Comparison of ENCODE assay signal across 21 cellular contexts in the genomic region with DNA sequence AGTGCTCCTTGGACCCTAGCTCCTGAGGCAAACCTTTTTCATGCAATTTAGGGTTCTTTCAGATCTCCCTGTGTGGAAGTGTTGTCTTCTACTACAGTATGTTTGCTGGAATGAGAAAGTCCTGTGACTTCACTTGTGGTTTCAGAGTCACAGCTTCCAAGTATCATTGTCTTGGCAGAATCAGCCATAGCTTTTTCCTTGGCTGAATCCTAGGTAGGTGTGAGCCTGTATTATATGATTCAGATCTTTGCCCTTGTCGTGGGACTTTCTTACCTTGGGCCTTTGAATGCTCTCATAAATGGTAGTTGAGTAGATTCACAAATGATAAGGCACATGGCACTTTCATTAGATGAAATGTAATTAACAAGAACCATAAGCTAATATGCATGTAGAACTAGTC. TPM values are rescaled to one million over a fixed set of nuclear protein-coding genes. Genes with fewer than 3 reads are reported as not detected.
A peak's percentile ranks its signal among the peaks of the same experiment; 100 is the strongest.
DNase-seq lines count a peak whose midpoint lies in the region; ATAC-seq and TF ChIP-seq lines count a peak whose summit lies in the region.
"Had no signal": no experiment of that assay in that cellular context is flagged by ENCODE, and none has a peak within 500 bp of the region (broad histone marks: within the 10 kb centered on the region; RNA-seq: fewer than 3 reads in every experiment).

No MANE protein-coding gene starts in this region.

- no peak overlapping the region for H3K27ac ChIP-seq in mesenchymal stem cell (ENCODE audit: low read length, poor library complexity, severe bottlenecking)
- H3K27ac ChIP-seq in upper lobe of right lung = peak overlapping the region; percentile 79
- H3K27ac ChIP-seq: C4-2B, KMS-11, PC-9 had no signal

- H3K4me1 ChIP-seq in mesenchymal stem cell (ENCODE audit: control insufficient read depth, insufficient read depth, low read depth, low read length) (no peaks in the 10 kb centered on the region), upper lobe of right lung (peaks cover 36% of the 10 kb centered on the region)

- H3K36me3 ChIP-seq in mesenchymal stem cell (ENCODE audit: control insufficient read depth in 1 of 2, insufficient read depth in 2 of 2, low read depth in 1 of 2, low read length in 2 of 2) (no peaks in the 10 kb centered on the region), upper lobe of right lung (no peaks in the 10 kb centered on the region)

- peak overlapping the region; percentile 37 for H3K9ac ChIP-seq in mesenchymal stem cell (ENCODE audit: low read length)
- H3K9ac ChIP-seq: KMS-11 had no signal

- intact Hi-C loops in upper lobe of right lung (cut with DNase I) = no loop called here

- no peak overlapping the region for H2AK5ac ChIP-seq in mesenchymal stem cell (ENCODE audit: low read length, severe bottlenecking)

- H3K27me3 ChIP-seq in mesenchymal stem cell (ENCODE audit: control insufficient read depth in 1 of 2, insufficient read depth in 1 of 2, low read length in 2 of 2) = no peaks in the 10 kb centered on the region
- no peaks in the 10 kb centered on the region for H3K27me3 ChIP-seq in upper lobe of right lung

- no peak overlapping the region for H3K4me3 ChIP-seq in fibroblast of mammary gland (ENCODE audit: control insufficient read depth, low read depth, low read length)
- H3K4me3 ChIP-seq in mesenchymal stem cell (ENCODE audit: insufficient read depth in 1 of 2, low read depth in 1 of 2, low read length in 2 of 2) = no peak overlapping the region
- H3K4me3 ChIP-seq in upper lobe of right lung = no peak overlapping the region
- H3K4me3 ChIP-seq: PC-9 had no signal

- ATAC-seq in upper lobe of right lung (no peak), HG02678 (IDR thresholded peaks at IDR 0.05; ENCODE audit: unreplicated experiment) (no peak), esophagus mucosa (no peak)

- peak overlapping the region; percentile 8 for H3K27ac Mint-ChIP-seq in activated naive CD4-positive, alpha-beta T cell treated with anti-CD3 and anti-CD28 coated beads, Interleukin-2, amount 50 U/mL, for 24 hours
- H3K27ac Mint-ChIP-seq: activated CD4-positive, alpha-beta T cell treated with anti-CD3 and anti-CD28 coated beads, Interleukin-2, amount 10 ng/mL, durations not matched to agents 7 days and 5 days; type B pancreatic cell had no signal

- H3K4me2 ChIP-seq in mesenchymal stem cell (ENCODE audit: low read length, poor library complexity, severe bottlenecking) = no peak overlapping the region
- H3K4me2 ChIP-seq: KMS-11, PC-9 had no signal

- no peak overlapping the region for H2BK120ac ChIP-seq in mesenchymal stem cell (ENCODE audit: low read depth, low read length)

- no peak overlapping the region for H2BK15ac ChIP-seq in mesenchymal stem cell (ENCODE audit: low read depth, poor library complexity, severe bottlenecking)

- no peak overlapping the region for H4K8ac ChIP-seq in mesenchymal stem cell (ENCODE audit: low read length)

- H4K91ac ChIP-seq in mesenchymal stem cell (ENCODE audit: low read length) = no peak overlapping the region

- H3K4me1 Mint-ChIP-seq in activated naive CD4-positive, alpha-beta T cell treated with anti-CD3 and anti-CD28 coated beads, Interleukin-2, amount 50 U/mL, for 24 hours = peaks cover 50% of the 10 kb centered on the region

- no peak overlapping the region for H3K14ac ChIP-seq in mesenchymal stem cell (ENCODE audit: low read length in 2 of 2)

- no peak overlapping the region for H2AFZ ChIP-seq in mesenchymal stem cell (ENCODE audit: low read depth, low read length)
- H2AFZ ChIP-seq: PC-9 had no signal

- no peaks in the 10 kb centered on the region for H3K9me3 ChIP-seq in mesenchymal stem cell (ENCODE audit: control insufficient read depth, low read length)
- no peaks in the 10 kb centered on the region for H3K9me3 ChIP-seq in upper lobe of right lung

- H3K9me3 Mint-ChIP-seq in activated naive CD4-positive, alpha-beta T cell treated with anti-CD3 and anti-CD28 coated beads, Interleukin-2, amount 50 U/mL, for 24 hours = no peaks in the 10 kb centered on the region
- H3K9me3 Mint-ChIP-seq: activated CD4-positive, alpha-beta T cell treated with anti-CD3 and anti-CD28 coated beads, Interleukin-2, amount 10 ng/mL, durations not matched to agents 7 days and 5 days; activated T-cell treated with anti-CD3 and anti-CD28 coated beads, Interleukin-2, amount 50 U/mL, for 4 hours; type B pancreatic cell had no signal

- no peak overlapping the region for H3K4ac ChIP-seq in mesenchymal stem cell (ENCODE audit: low read depth in 1 of 2, low read length in 2 of 2)

- H3K23ac ChIP-seq in mesenchymal stem cell (ENCODE audit: low read length in 2 of 2) = no peak overlapping the region

- no peaks in the 10 kb centered on the region for H3K27me3 Mint-ChIP-seq in activated naive CD4-positive, alpha-beta T cell treated with anti-CD3 and anti-CD28 coated beads, Interleukin-2, amount 50 U/mL, for 24 hours
- H3K27me3 Mint-ChIP-seq: activated CD4-positive, alpha-beta T cell treated with anti-CD3 and anti-CD28 coated beads, Interleukin-2, amount 10 ng/mL, durations not matched to agents 7 days and 5 days; activated naive CD8-positive, alpha-beta T cell; type B pancreatic cell had no signal

- no peak overlapping the region for H2BK12ac ChIP-seq in mesenchymal stem cell (ENCODE audit: low read length in 2 of 2)

- no peak overlapping the region for H2BK5ac ChIP-seq in mesenchymal stem cell (ENCODE audit: low read depth, low read length, poor library complexity, severe bottlenecking)

- TF ChIP-seq CTCF in fibroblast of mammary gland (conservative IDR thresholded peaks at IDR 0.05; ENCODE audit: control insufficient read depth, insufficient read depth, low read depth, low read length) = no peak
- TF ChIP-seq CTCF in upper lobe of right lung (IDR thresholded peaks at IDR 0.05) = no peak

- H3K18ac ChIP-seq in mesenchymal stem cell (ENCODE audit: low read depth in 1 of 2, low read length in 2 of 2) = no peak overlapping the region

- no peak overlapping the region for H3K4me3 Mint-ChIP-seq in activated naive CD4-positive, alpha-beta T cell treated with anti-CD3 and anti-CD28 coated beads, Interleukin-2, amount 50 U/mL, for 24 hours
- H3K4me3 Mint-ChIP-seq: activated CD4-positive, alpha-beta T cell treated with anti-CD3 and anti-CD28 coated beads, Interleukin-2, amount 10 ng/mL, durations not matched to agents 7 days and 5 days; activated naive CD8-positive, alpha-beta T cell; activated T-cell treated with anti-CD3 and anti-CD28 coated beads, Interleukin-2, amount 50 U/mL, for 4 hours; type B pancreatic cell had no signal

- H3K79me1 ChIP-seq in mesenchymal stem cell (replicated peaks; ENCODE audit: low read length, poor library complexity, severe bottlenecking) = peaks cover 39% of the 10 kb centered on the region

- peaks cover 2% of the 10 kb centered on the region for H3K36me3 Mint-ChIP-seq in activated naive CD4-positive, alpha-beta T cell treated with anti-CD3 and anti-CD28 coated beads, Interleukin-2, amount 50 U/mL, for 24 hours
- H3K36me3 Mint-ChIP-seq: type B pancreatic cell had no signal

- WGBS in mesenchymal stem cell = no CpG with 5 or more reads among the region's 1 CpG

- DNase-seq in activated naive CD4-positive, alpha-beta T cell treated with Interleukin-2 at 50 U/mL for 16 hours = no peak
- peak; percentile 56 for DNase-seq in fibroblast of mammary gland (ENCODE audit: low read depth)
- no peak for DNase-seq in mesenchymal stem cell
- DNase-seq in upper lobe of right lung = no peak
- no peak for DNase-seq in cerebellar cortex (ENCODE audit: low spot score)
- DNase-seq: activated CD4-positive, alpha-beta T cell treated with anti-CD3 and anti-CD28 coated beads, Interleukin-2, amount 10 ng/mL, durations not matched to agents 7 days and 5 days; activated T-cell treated with anti-CD3 and anti-CD28 coated beads, Interleukin-2, amount 50 U/mL, for 4 hours; DMS153; left cardiac atrium; NCI-H1092 treated with DMSO at 0.1 percent for 48 hours; NCI-H524 treated with DMSO at 0.1 percent for 48 hours; PC-9; posterior cingulate gyrus; stimulated activated CD4-positive, alpha-beta T cell treated with anti-CD3 and anti-CD28 coated beads, Interleukin-12 subunit alpha, Interleukin-12 subunit beta, amount 100 ng/mL, for 4 hours had no signal

RNA-seq across cellular contexts. Expression of gene CARMIL1, which starts 16.5 kb away (rescaled TPM):
- 1.4 TPM for polyA plus RNA-seq in mesenchymal stem cell (2013, experiment 1 of 2)
- polyA plus RNA-seq in mesenchymal stem cell (2013, experiment 2 of 2) = 1.7 TPM
- total RNA-seq in upper lobe of right lung (37.6 TPM), esophagus mucosa (18.2 TPM)
